Comparison of ENCODE assay signal across 22 cellular contexts in genomic region chr1:172544481-172545104, GRCh38. TPM values are rescaled to one million over a fixed set of nuclear protein-coding genes. Genes with fewer than 3 reads are reported as not detected.
DNase-seq lines count a peak whose midpoint lies in the region; ATAC-seq, FAIRE-seq and TF ChIP-seq lines count a peak whose summit lies in the region.
"Had no signal": no experiment of that assay in that cellular context is flagged by ENCODE, and none has a peak within 500 bp of the region (broad histone marks: within the 10 kb centered on the region; RNA-seq: fewer than 3 reads in every experiment).

No MANE protein-coding gene starts in this region.

- no peak overlapping the region for H3K4me2 ChIP-seq in K562 (ENCODE audit: insufficient read depth, low read length)

- H3K4me3 Mint-ChIP-seq in activated CD4-positive, alpha-beta memory T cell treated with anti-CD3 and anti-CD28 coated beads, Interleukin-2, amount 10 ng/mL, durations not matched to agents 7 days and 5 days = no peak overlapping the region
- H3K4me3 Mint-ChIP-seq: CD4-positive, alpha-beta memory T cell; IgD-negative memory B cell had no signal

- peaks cover 10% of the 10 kb centered on the region for H3K4me1 Mint-ChIP-seq in activated CD4-positive, alpha-beta memory T cell treated with anti-CD3 and anti-CD28 coated beads, Interleukin-2, amount 10 ng/mL, durations not matched to agents 7 days and 5 days

- no peak overlapping the region for H3K4me3 ChIP-seq in K562
- H3K4me3 ChIP-seq in sigmoid colon = no peak overlapping the region
- H3K4me3 ChIP-seq: colonic mucosa, esophagus muscularis mucosa, MG63, psoas muscle, upper lobe of right lung had no signal

- H4K20me1 ChIP-seq in K562 (replicated peaks; ENCODE audit: control insufficient read depth, insufficient read depth, low read length) = peaks cover 23% of the 10 kb centered on the region; the same call in 1 of the 2 replicates

- H3K36me3 Mint-ChIP-seq in activated CD4-positive, alpha-beta memory T cell treated with anti-CD3 and anti-CD28 coated beads, Interleukin-2, amount 10 ng/mL, durations not matched to agents 7 days and 5 days (ENCODE audit: low read depth) = peaks cover 3% of the 10 kb centered on the region

- no peaks in the 10 kb centered on the region for H3K9me3 ChIP-seq in K562 (replicated peaks; ENCODE audit: control insufficient read depth, insufficient read depth, low read depth, low read length)
- H3K9me3 ChIP-seq in sigmoid colon = no peaks in the 10 kb centered on the region
- H3K9me3 ChIP-seq: colonic mucosa, esophagus muscularis mucosa, MG63, psoas muscle, upper lobe of right lung had no signal

- TF ChIP-seq POLR2A in K562 (conservative IDR thresholded peaks at IDR 0.05) (no peak), sigmoid colon (IDR thresholded peaks at IDR 0.05) (no peak)

- intact Hi-C loops in K562 (cut with micrococcal nuclease) = no loop called here
- intact Hi-C loops in sigmoid colon (cut with DNase I) = no loop called here

- no peak overlapping the region for H3K27ac Mint-ChIP-seq in activated CD4-positive, alpha-beta memory T cell treated with anti-CD3 and anti-CD28 coated beads, Interleukin-2, amount 10 ng/mL, durations not matched to agents 7 days and 5 days
- H3K27ac Mint-ChIP-seq: CD4-positive, alpha-beta memory T cell; IgD-negative memory B cell had no signal

- H3K27me3 ChIP-seq in K562 (ENCODE audit: control insufficient read depth in 2 of 2, insufficient read depth in 2 of 2, low read length in 2 of 2) (no peaks in the 10 kb centered on the region), sigmoid colon (no peaks in the 10 kb centered on the region)
- H3K27me3 ChIP-seq: colonic mucosa, esophagus muscularis mucosa, MG63, upper lobe of right lung had no signal

- TF ChIP-seq CTCF in K562 (IDR thresholded peaks at IDR 0.05 in 2 of 3, conservative IDR thresholded peaks at IDR 0.05 in 1 of 3; ENCODE audit: insufficient read depth in 2 of 3, low read depth in 1 of 3, low read length in 3 of 3) = no peak
- TF ChIP-seq CTCF in omental fat pad (IDR thresholded peaks at IDR 0.05) = no peak
- TF ChIP-seq CTCF in sigmoid colon (IDR thresholded peaks at IDR 0.05) = no peak

- peaks cover 15 to 24% of the 10 kb centered on the region in 2 experiments for H3K4me1 ChIP-seq in K562 (replicated peaks in 1 of 2; ENCODE audit: control insufficient read depth in 2 of 2, insufficient read depth in 2 of 2, low read length in 2 of 2)
- H3K4me1 ChIP-seq in sigmoid colon = peaks cover 0 to 68% (median 29%) of the 10 kb centered on the region in 4 donors
- H3K4me1 ChIP-seq: colonic mucosa had no signal

- H3K9me3 Mint-ChIP-seq in activated CD4-positive, alpha-beta memory T cell treated with anti-CD3 and anti-CD28 coated beads, Interleukin-2, amount 10 ng/mL, durations not matched to agents 7 days and 5 days = no peaks in the 10 kb centered on the region
- H3K9me3 Mint-ChIP-seq: CD4-positive, alpha-beta memory T cell; IgD-negative memory B cell had no signal

- H3K9ac ChIP-seq in K562 (ENCODE audit: insufficient read depth in 1 of 2, low read depth in 2 of 2, low read length in 2 of 2) = no peak overlapping the region

- DNase-seq in K562 (ENCODE audit: extremely low read depth in 1 of 4, low spot score in 3 of 4) (no peak), omental fat pad (ENCODE audit: low spot score) (no peak), mucosa of gallbladder (ENCODE audit: low spot score) (no peak), sigmoid colon (no peak)
- DNase-seq in activated CD4-positive, alpha-beta memory T cell treated with anti-CD3 and anti-CD28 coated beads, Interleukin-2, amount 10 ng/mL, durations not matched to agents 7 days and 5 days = no peak
- no peak for DNase-seq in central memory CD4-positive, alpha-beta T cell
- DNase-seq: activated gamma-delta T cell; CD4-positive, alpha-beta memory T cell; colonic mucosa; foreskin melanocyte; hippocampal formation; MG63; NCI-H2029 treated with DMSO at 0.1 percent for 48 hours; NCI-H446 treated with DMSO at 0.1 percent for 48 hours; PC-3; psoas muscle; upper lobe of right lung had no signal

- no peak for FAIRE-seq in K562 (lab: Jason Lieb, UNC)

- TF ChIP-seq EP300 in K562 (IDR thresholded peaks at IDR 0.05; ENCODE audit: low read length) (no peak), sigmoid colon (IDR thresholded peaks at IDR 0.05) (no peak)

- H3K79me2 ChIP-seq in K562 (ENCODE audit: control insufficient read depth, insufficient read depth, low read length) = peaks cover 92% of the 10 kb centered on the region

- H3K36me3 ChIP-seq in K562 (ENCODE audit: control insufficient read depth, insufficient read depth, low read length) (no peaks in the 10 kb centered on the region), sigmoid colon (no peaks in the 10 kb centered on the region)
- H3K36me3 ChIP-seq: colonic mucosa, esophagus muscularis mucosa, MG63, upper lobe of right lung had no signal

- in situ Hi-C loops in K562 (cut with MboI) = no loop called here

- H2AFZ ChIP-seq in K562 (ENCODE audit: low read depth, low read length) = no peak overlapping the region

- no TSS peak for BruUV-seq in K562 (replicated peaks; lab: Mats Ljungman, UMichigan)

- no peak for TF ChIP-seq RAD21 in K562 (CRISPR knock-in tag; conservative IDR thresholded peaks at IDR 0.05 in 1 of 2, IDR thresholded peaks at IDR 0.05 in 1 of 2)

- H3K27ac ChIP-seq in K562 (ENCODE audit: extremely low read depth, low read depth, low read length) = no peak overlapping the region
- H3K27ac ChIP-seq in sigmoid colon = no peak overlapping the region
- H3K27ac ChIP-seq: colonic mucosa, esophagus muscularis mucosa, psoas muscle, upper lobe of right lung had no signal

- 15% methylated on average over 2 of the region's 2 CpGs for WGBS in K562 (ENCODE audit: insufficient coverage, low coverage, missing lambda C conversion rate)
- 81 to 89% methylated on average over 2 of the region's 2 CpGs for WGBS in sigmoid colon, 2 donors

- no peaks in the 10 kb centered on the region for H3K27me3 Mint-ChIP-seq in activated CD4-positive, alpha-beta memory T cell treated with anti-CD3 and anti-CD28 coated beads, Interleukin-2, amount 10 ng/mL, durations not matched to agents 7 days and 5 days
- H3K27me3 Mint-ChIP-seq: CD4-positive, alpha-beta memory T cell; IgD-negative memory B cell had no signal

- peak; percentile 15 for ATAC-seq in GM18909 (IDR thresholded peaks at IDR 0.05; ENCODE audit: poor library complexity, unreplicated experiment)
- ATAC-seq in HG03064 (IDR thresholded peaks at IDR 0.05; ENCODE audit: low read depth, unreplicated experiment) = peak; percentile 15
- peak; percentile 60 for ATAC-seq in K562
- ATAC-seq in omental fat pad (ENCODE audit: low FRiP score) = peak; percentile 71
- ATAC-seq: PC-3, psoas muscle, Right ventricle myocardium inferior, upper lobe of right lung had no signal

- H3K9me1 ChIP-seq in K562 (ENCODE audit: control insufficient read depth, insufficient read depth, low read length) = no peaks in the 10 kb centered on the region

- CTCF ChIA-PET in K562 (lab: Yijun Ruan, JAX; ENCODE audit: low intra/inter-chr PET ratio) = interaction anchor here (0.6 kb wide), 1 partner anchor 116 kb away, joined by 3 read pairs; no protein-coding TSS in a partner anchor
- CTCF ChIA-PET in activated CD4-positive, alpha-beta memory T cell treated with anti-CD3 and anti-CD28 coated beads, Interleukin-2, amount 10 ng/mL, durations not matched to agents 7 days and 5 days (lab: Charles Lee) = interaction anchor here (1.0 kb wide), 1 partner anchor 175 kb away, joined by 3 read pairs; no protein-coding TSS in a partner anchor

- POLR2A ChIA-PET in K562 (lab: Yijun Ruan, JAX) = interaction anchor here (0.6 to 4.6 kb wide), 5 partner anchors 9 to 426 kb away, joined by 3 to 37 read pairs (median 3); partner anchors contain the start of gene SUCO
- POLR2A ChIA-PET in activated CD4-positive, alpha-beta memory T cell treated with anti-CD3 and anti-CD28 coated beads, Interleukin-2, amount 10 ng/mL, durations not matched to agents 7 days and 5 days (lab: Charles Lee) = interaction anchor here (0.9 kb wide), 1 partner anchor 9 kb away, joined by 3 read pairs; no protein-coding TSS in a partner anchor

TF ChIP-seq in K562, 482 proteins besides CTCF, POLR2A, EP300 and RAD21 (continues in another document):
- TF ChIP-seq HBP1 (CRISPR knock-in tag; IDR thresholded peaks at IDR 0.05) (no peak), NRF1 (conservative IDR thresholded peaks at IDR 0.05 in 1 of 2, IDR thresholded peaks at IDR 0.05 in 1 of 2) (no peak)

RNA-seq across cellular contexts. Expression of gene SUCO, which starts 11.6 kb away (rescaled TPM):
- total RNA-seq in K562 (2011; cell fraction: chromatin; rRNA removed; ENCODE audit: low replicate concordance) = 40.3 and 147 TPM in 2 replicates
- total RNA-seq in K562 (2011; cell fraction: nucleolus; rRNA removed) = 13.8 and 22.6 TPM in 2 replicates
- 55.4 and 77.5 TPM in 2 replicates for total RNA-seq in K562 (2011; cell fraction: nucleoplasm; rRNA removed)
- total RNA-seq in K562 (2014; rRNA removed) (9.1 and 9.4 TPM in 2 replicates), K562 (2014; rRNA removed; fragmentation: Illumina TruSeq; extraction: Trizol) (19.2 and 22.3 TPM in 2 replicates), K562 (2015; rRNA removed; fragmentation: Illumina TruSeq; extraction: Trizol) (18.8 and 20.6 TPM in 2 replicates), K562 (2021) (15.9 and 18.5 TPM in 2 replicates), omental fat pad (10 to 100 TPM; 39.6 to 61.8 (median 44.5) TPM), mucosa of gallbladder (38.1 TPM), sigmoid colon (10 to 100 TPM; 27.4 to 36.6 (median 33.4) TPM)
- polyA plus RNA-seq in K562 (2011; rRNA removed) (15.7 and 15.9 TPM in 2 replicates), K562 (2014; fragmentation: Illumina TruSeq; extraction: Trizol) (11.5 and 14.3 TPM in 2 replicates), K562 (2014; fragmentation: Nextera tagmentation; extraction: Ambion mirVana) (1 to 10 TPM; 2.5 to 3.6 TPM), K562 (2014; rRNA removed) (8.0 and 10.7 TPM in 2 replicates), sigmoid colon (1 to 10 TPM; 1.8 to 9.9 (median 2.1) TPM)
- 1.8 and 4.8 TPM in 2 replicates for polyA plus RNA-seq in K562 (2011; cell fraction: cytosol; rRNA removed)
- 13.8 and 22.3 TPM in 2 replicates for polyA plus RNA-seq in K562 (2011; cell fraction: nucleus; rRNA removed)
- polyA plus RNA-seq in K562 (2012) = 9.6 and 12.5 TPM in 2 replicates
- 39.5 and 71.3 TPM in 2 replicates for polyA minus RNA-seq in K562 (2011; rRNA and poly(A)+ RNA removed)
- polyA minus RNA-seq in K562 (2011; cell fraction: cytosol; rRNA and poly(A)+ RNA removed) = 17.1 and 19.9 TPM in 2 replicates
- 35.9 and 73.6 TPM in 2 replicates for polyA minus RNA-seq in K562 (2011; cell fraction: nucleus; rRNA and poly(A)+ RNA removed)
- total RNA-seq in activated CD4-positive, alpha-beta memory T cell treated with anti-CD3 and anti-CD28 coated beads, Interleukin-2, amount 10 ng/mL, durations not matched to agents 7 days and 5 days = 10 to 100 TPM; 27.3 to 30.8 TPM

Comparison
In these comparisons a context has a peak if more than half of its experiments do, and no peak if none do; other contexts are left out.
1. ATAC-seq: peak in every context shown above with its lines; median percentile 71 in omental fat pad; 60 in K562; 15 in GM18909; 15 in HG03064.